ENCODE assay signal across 8 cellular contexts in the genomic region with DNA sequence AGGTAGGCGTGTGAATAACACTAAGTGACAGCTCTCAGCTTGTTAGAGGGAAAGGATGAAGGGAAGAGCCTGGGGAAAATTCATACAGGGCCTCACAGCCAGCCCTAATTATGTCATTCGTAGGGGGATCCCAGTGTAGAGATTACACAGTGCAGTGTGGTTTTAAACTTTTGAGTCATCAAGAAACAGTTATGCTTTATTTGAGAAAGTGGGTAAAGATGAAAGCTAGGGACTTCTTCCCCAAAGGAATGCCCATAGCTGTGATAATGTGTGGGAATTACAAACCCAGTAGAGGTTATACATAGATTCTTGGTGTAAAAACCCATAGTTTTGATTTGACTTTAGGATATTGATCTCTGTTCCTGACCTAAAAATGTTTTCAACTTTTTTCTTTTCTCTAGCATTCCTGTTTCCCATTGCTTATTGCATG. TPM values are rescaled to one million over a fixed set of nuclear protein-coding genes. Genes with fewer than 3 reads are reported as not detected.
A peak's percentile ranks its signal among the peaks of the same experiment; 100 is the strongest.
DNase-seq lines count a peak whose midpoint lies in the region; ATAC-seq lines count a peak whose summit lies in the region.

No MANE protein-coding gene starts in this region.

- H3K27me3 Mint-ChIP-seq in activated CD4-positive, alpha-beta T cell treated with anti-CD3 and anti-CD28 coated beads for 36 hours, result no peaks in the 10 kb centered on the region
- H3K27me3 Mint-ChIP-seq in activated T-helper 2 cell treated with anti-CD3 and anti-CD28 coated beads, Interferon-gamma antibody, Interleukin-2, Interleukin-4, amounts not matched to agents 10 μg/mL and 5 μg/mL and 100 μg/mL, durations not matched to agents 14 hours and 24 hours and 36 hours (ENCODE audit: low read depth), result no peaks in the 10 kb centered on the region

- peak; percentile 58 for DNase-seq in activated CD4-positive, alpha-beta T cell treated with anti-CD3 and anti-CD28 coated beads for 36 hours
- DNase-seq in activated CD4-positive, alpha-beta T cell treated with anti-CD3 and anti-CD28 coated beads for 1 hour, result no peak
- DNase-seq in activated T-helper 2 cell treated with anti-CD3 and anti-CD28 coated beads, Interferon-gamma antibody, Interleukin-2, Interleukin-4, amounts not matched to agents 10 μg/mL and 5 μg/mL and 100 μg/mL, durations not matched to agents 14 hours and 24 hours and 36 hours (ENCODE audit: low spot score), result no peak
- peak; percentile 70 for DNase-seq in renal cortical epithelial cell (ENCODE audit: low read depth)
- DNase-seq in GOT3 (lab: John Stamatoyannopoulos, UW), result no peak
- DNase-seq in NCI-H1436 (lab: John Stamatoyannopoulos, UW), result no peak

- POLR2A ChIA-PET in activated CD4-positive, alpha-beta T cell treated with anti-CD3 and anti-CD28 coated beads for 36 hours (lab: Charles Lee), result interaction anchor here (0.6 to 1.2 kb wide), 10 partner anchors 15 to 594 kb away, joined by 3 to 9 read pairs (median 4); a partner anchor contains a TSS

- H3K27ac Mint-ChIP-seq in activated CD4-positive, alpha-beta T cell treated with anti-CD3 and anti-CD28 coated beads for 36 hours, result peak overlapping the region; percentile 43
- H3K27ac Mint-ChIP-seq in activated T-helper 2 cell treated with anti-CD3 and anti-CD28 coated beads, Interferon-gamma antibody, Interleukin-2, Interleukin-4, amounts not matched to agents 10 μg/mL and 5 μg/mL and 100 μg/mL, durations not matched to agents 14 hours and 24 hours and 36 hours, result peak overlapping the region; percentile 51

- intact Hi-C loops in activated CD4-positive, alpha-beta T cell treated with anti-CD3 and anti-CD28 coated beads for 36 hours (cut with DNase I, micrococcal nuclease), result loop anchor here (1.0 to 10.0 kb wide), 13 partner anchors 15 to 683 kb away; a partner anchor contains a TSS
- intact Hi-C loops in activated T-helper 2 cell treated with anti-CD3 and anti-CD28 coated beads, Interferon-gamma antibody, Interleukin-2, Interleukin-4, amounts not matched to agents 10 μg/mL and 5 μg/mL and 100 μg/mL, durations not matched to agents 14 hours and 24 hours and 36 hours (cut with micrococcal nuclease), result loop anchor here (1.0 to 10.0 kb wide), 13 partner anchors 15 to 925 kb away; a partner anchor contains a TSS

- H3K4me1 Mint-ChIP-seq in activated CD4-positive, alpha-beta T cell treated with anti-CD3 and anti-CD28 coated beads for 36 hours, result peaks cover 38% of the 10 kb centered on the region
- peaks cover 53% of the 10 kb centered on the region for H3K4me1 Mint-ChIP-seq in activated T-helper 2 cell treated with anti-CD3 and anti-CD28 coated beads, Interferon-gamma antibody, Interleukin-2, Interleukin-4, amounts not matched to agents 10 μg/mL and 5 μg/mL and 100 μg/mL, durations not matched to agents 14 hours and 24 hours and 36 hours (ENCODE audit: low read depth)

- CTCF ChIA-PET in activated CD4-positive, alpha-beta T cell treated with anti-CD3 and anti-CD28 coated beads for 36 hours (lab: Charles Lee), result interaction anchor here (0.8 to 3.5 kb wide), 8 partner anchors 9 to 505 kb away, joined by 3 to 28 read pairs (median 4); no protein-coding TSS in a partner anchor

- ATAC-seq in activated CD4-positive, alpha-beta T cell treated with anti-CD3 and anti-CD28 coated beads for 36 hours, result peak; percentile 23
- ATAC-seq in HG03342 (IDR thresholded peaks at IDR 0.05; ENCODE audit: unreplicated experiment) (peak; percentile 26), GM19467 (IDR thresholded peaks at IDR 0.05; ENCODE audit: unreplicated experiment) (no peak)

- H3K36me3 Mint-ChIP-seq in activated CD4-positive, alpha-beta T cell treated with anti-CD3 and anti-CD28 coated beads for 36 hours (ENCODE audit: low read depth), result peaks cover 48% of the 10 kb centered on the region
- H3K36me3 Mint-ChIP-seq in activated T-helper 2 cell treated with anti-CD3 and anti-CD28 coated beads, Interferon-gamma antibody, Interleukin-2, Interleukin-4, amounts not matched to agents 10 μg/mL and 5 μg/mL and 100 μg/mL, durations not matched to agents 14 hours and 24 hours and 36 hours (ENCODE audit: low read depth), result peaks cover 57% of the 10 kb centered on the region

- H3K4me3 Mint-ChIP-seq in activated CD4-positive, alpha-beta T cell treated with anti-CD3 and anti-CD28 coated beads for 36 hours, result no peak overlapping the region
- peak overlapping the region; percentile 39 for H3K4me3 Mint-ChIP-seq in activated T-helper 2 cell treated with anti-CD3 and anti-CD28 coated beads, Interferon-gamma antibody, Interleukin-2, Interleukin-4, amounts not matched to agents 10 μg/mL and 5 μg/mL and 100 μg/mL, durations not matched to agents 14 hours and 24 hours and 36 hours (ENCODE audit: low read depth)

- no peaks in the 10 kb centered on the region for H3K9me3 Mint-ChIP-seq in activated CD4-positive, alpha-beta T cell treated with anti-CD3 and anti-CD28 coated beads for 36 hours (ENCODE audit: low read depth)
- no peaks in the 10 kb centered on the region for H3K9me3 Mint-ChIP-seq in activated T-helper 2 cell treated with anti-CD3 and anti-CD28 coated beads, Interferon-gamma antibody, Interleukin-2, Interleukin-4, amounts not matched to agents 10 μg/mL and 5 μg/mL and 100 μg/mL, durations not matched to agents 14 hours and 24 hours and 36 hours

RNA-seq across cellular contexts. Expression of a gene that starts 1.9 kb away (rescaled TPM):
- 100 to 1,000 TPM in 1 of 2 experiments, 10 to 100 TPM in 1; 99.7 to 108 TPM for total RNA-seq in activated CD4-positive, alpha-beta T cell treated with anti-CD3 and anti-CD28 coated beads for 36 hours
- total RNA-seq in activated T-helper 2 cell treated with anti-CD3 and anti-CD28 coated beads, Interferon-gamma antibody, Interleukin-2, Interleukin-4, amounts not matched to agents 10 μg/mL and 5 μg/mL and 100 μg/mL, durations not matched to agents 14 hours and 24 hours and 36 hours, result 98.4 and 103 TPM in 2 replicates
- 17.9 and 30.7 TPM in 2 replicates for total RNA-seq in renal cortical epithelial cell

RNA-seq across cellular contexts. Expression of a gene that starts 59.5 kb away (rescaled TPM):
- total RNA-seq in activated CD4-positive, alpha-beta T cell treated with anti-CD3 and anti-CD28 coated beads for 36 hours, result under 1 TPM; 0.37 to 0.62 TPM
- total RNA-seq in activated T-helper 2 cell treated with anti-CD3 and anti-CD28 coated beads, Interferon-gamma antibody, Interleukin-2, Interleukin-4, amounts not matched to agents 10 μg/mL and 5 μg/mL and 100 μg/mL, durations not matched to agents 14 hours and 24 hours and 36 hours, result 1.5 and 1.8 TPM in 2 replicates
- total RNA-seq in renal cortical epithelial cell, result 1.2 and 7.1 TPM in 2 replicates

Comparison
In these comparisons a context has a peak if more than half of its experiments do, and no peak if none do; other contexts are left out.
1. DNase-seq: peak in activated CD4-positive, alpha-beta T cell treated with anti-CD3 and anti-CD28 coated beads for 36 hours (single experiment) and renal cortical epithelial cell (single experiment); none in activated CD4-positive, alpha-beta T cell treated with anti-CD3 and anti-CD28 coated beads for 1 hour (single experiment), activated T-helper 2 cell treated with anti-CD3 and anti-CD28 coated beads, Interferon-gamma antibody, Interleukin-2, Interleukin-4, amounts not matched to agents 10 μg/mL and 5 μg/mL and 100 μg/mL, durations not matched to agents 14 hours and 24 hours and 36 hours (single experiment), GOT3 (single experiment) and NCI-H1436 (single experiment).